In genomic region chr16:89701425-89702406, GRCh38 we compare ENCODE assay signal across 1 cellular context.
TF ChIP-seq lines count a peak whose summit lies in the region.

Gene SPATA2L (minus strand): TSS chr16:89701705. CDS start chr16:89701232, 473 bp downstream.

TF ChIP-seq in HepG2, 621 proteins besides CTCF, POLR2A, EP300 and RAD21 (continued from another document and continues in another):
- TF ChIP-seq, protein P1, sequence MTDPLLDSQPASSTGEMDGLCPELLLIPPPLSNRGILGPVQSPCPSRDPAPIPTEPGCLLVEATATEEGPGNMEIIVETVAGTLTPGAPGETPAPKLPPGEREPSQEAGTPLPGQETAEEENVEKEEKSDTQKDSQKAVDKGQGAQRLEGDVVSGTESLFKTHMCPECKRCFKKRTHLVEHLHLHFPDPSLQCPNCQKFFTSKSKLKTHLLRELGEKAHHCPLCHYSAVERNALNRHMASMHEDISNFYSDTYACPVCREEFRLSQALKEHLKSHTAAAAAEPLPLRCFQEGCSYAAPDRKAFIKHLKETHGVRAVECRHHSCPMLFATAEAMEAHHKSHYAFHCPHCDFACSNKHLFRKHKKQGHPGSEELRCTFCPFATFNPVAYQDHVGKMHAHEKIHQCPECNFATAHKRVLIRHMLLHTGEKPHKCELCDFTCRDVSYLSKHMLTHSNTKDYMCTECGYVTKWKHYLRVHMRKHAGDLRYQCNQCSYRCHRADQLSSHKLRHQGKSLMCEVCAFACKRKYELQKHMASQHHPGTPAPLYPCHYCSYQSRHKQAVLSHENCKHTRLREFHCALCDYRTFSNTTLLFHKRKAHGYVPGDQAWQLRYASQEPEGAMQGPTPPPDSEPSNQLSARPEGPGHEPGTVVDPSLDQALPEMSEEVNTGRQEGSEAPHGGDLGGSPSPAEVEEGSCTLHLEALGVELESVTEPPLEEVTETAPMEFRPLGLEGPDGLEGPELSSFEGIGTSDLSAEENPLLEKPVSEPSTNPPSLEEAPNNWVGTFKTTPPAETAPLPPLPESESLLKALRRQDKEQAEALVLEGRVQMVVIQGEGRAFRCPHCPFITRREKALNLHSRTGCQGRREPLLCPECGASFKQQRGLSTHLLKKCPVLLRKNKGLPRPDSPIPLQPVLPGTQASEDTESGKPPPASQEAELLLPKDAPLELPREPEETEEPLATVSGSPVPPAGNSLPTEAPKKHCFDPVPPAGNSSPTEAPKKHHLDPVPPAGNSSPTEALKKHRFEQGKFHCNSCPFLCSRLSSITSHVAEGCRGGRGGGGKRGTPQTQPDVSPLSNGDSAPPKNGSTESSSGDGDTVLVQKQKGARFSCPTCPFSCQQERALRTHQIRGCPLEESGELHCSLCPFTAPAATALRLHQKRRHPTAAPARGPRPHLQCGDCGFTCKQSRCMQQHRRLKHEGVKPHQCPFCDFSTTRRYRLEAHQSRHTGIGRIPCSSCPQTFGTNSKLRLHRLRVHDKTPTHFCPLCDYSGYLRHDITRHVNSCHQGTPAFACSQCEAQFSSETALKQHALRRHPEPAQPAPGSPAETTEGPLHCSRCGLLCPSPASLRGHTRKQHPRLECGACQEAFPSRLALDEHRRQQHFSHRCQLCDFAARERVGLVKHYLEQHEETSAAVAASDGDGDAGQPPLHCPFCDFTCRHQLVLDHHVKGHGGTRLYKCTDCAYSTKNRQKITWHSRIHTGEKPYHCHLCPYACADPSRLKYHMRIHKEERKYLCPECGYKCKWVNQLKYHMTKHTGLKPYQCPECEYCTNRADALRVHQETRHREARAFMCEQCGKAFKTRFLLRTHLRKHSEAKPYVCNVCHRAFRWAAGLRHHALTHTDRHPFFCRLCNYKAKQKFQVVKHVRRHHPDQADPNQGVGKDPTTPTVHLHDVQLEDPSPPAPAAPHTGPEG (CRISPR knock-in tag; IDR thresholded peaks at IDR 0.05): peak; percentile 93
- peak; percentile 48; the same call in 1 of the 2 replicates for TF ChIP-seq SRY (CRISPR knock-in tag; IDR thresholded peaks at IDR 0.05)
- peak; percentile 85 for TF ChIP-seq SP2 (CRISPR knock-in tag; IDR thresholded peaks at IDR 0.05)
- TF ChIP-seq REL (CRISPR knock-in tag; conservative IDR thresholded peaks at IDR 0.05): 0 out of 2 replicates have a peak, but pooled peaks have one; percentile 67
- no peak for TF ChIP-seq SIX1 (CRISPR knock-in tag; IDR thresholded peaks at IDR 0.05; ENCODE audit: borderline replicate concordance)
- TF ChIP-seq CEBPB (IDR thresholded peaks at IDR 0.05; ENCODE audit: borderline replicate concordance, low read depth, low read length): no peak
- TF ChIP-seq FIP1L1 (IDR thresholded peaks at IDR 0.05; ENCODE audit: borderline replicate concordance, insufficient read depth, low read depth, low read length): no peak
- TF ChIP-seq ZNF274 (CRISPR knock-in tag; IDR thresholded peaks at IDR 0.05): peak; percentile 63; the same call in 1 of the 2 replicates
- peak; percentile 3; the same call in 1 of the 2 replicates for TF ChIP-seq RXRB (CRISPR knock-in tag; IDR thresholded peaks at IDR 0.05; ENCODE audit: borderline replicate concordance)
- TF ChIP-seq RBFOX2 (IDR thresholded peaks at IDR 0.05; ENCODE audit: low read depth, low read length): peak; percentile 73
- peak; percentile 88 for TF ChIP-seq ZBTB2 (CRISPR knock-in tag; IDR thresholded peaks at IDR 0.05; ENCODE audit: low read depth)
- TF ChIP-seq, protein P2, sequence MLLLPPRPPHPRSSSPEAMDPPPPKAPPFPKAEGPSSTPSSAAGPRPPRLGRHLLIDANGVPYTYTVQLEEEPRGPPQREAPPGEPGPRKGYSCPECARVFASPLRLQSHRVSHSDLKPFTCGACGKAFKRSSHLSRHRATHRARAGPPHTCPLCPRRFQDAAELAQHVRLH (CRISPR knock-in tag; IDR thresholded peaks at IDR 0.05; ENCODE audit: borderline replicate concordance, low read depth): peak; percentile 83; the same call in 1 of the 2 replicates
- 0 out of 2 replicates have a peak, but pooled peaks have one; percentile 34 for TF ChIP-seq ZFYVE20 (CRISPR knock-in tag; IDR thresholded peaks at IDR 0.05; ENCODE audit: borderline replicate concordance, low read depth)
- TF ChIP-seq ZNF317 (CRISPR knock-in tag; IDR thresholded peaks at IDR 0.05): 0 out of 2 replicates have a peak, but pooled peaks have one; percentile 49
- no peak for TF ChIP-seq HHEX (CRISPR knock-in tag; IDR thresholded peaks at IDR 0.05)
- peak; percentile 78; the same call in 1 of the 2 replicates for TF ChIP-seq ZSCAN20 (CRISPR knock-in tag; IDR thresholded peaks at IDR 0.05; ENCODE audit: borderline replicate concordance)
- TF ChIP-seq ZNF501 (CRISPR knock-in tag; IDR thresholded peaks at IDR 0.05): peak; percentile 75
- no peak for TF ChIP-seq TEAD2 (CRISPR knock-in tag; IDR thresholded peaks at IDR 0.05)
- TF ChIP-seq ZNF574 (CRISPR knock-in tag; IDR thresholded peaks at IDR 0.05): peak; percentile 43; the same call in 1 of the 2 replicates
- peak; percentile 52; the same call in 1 of the 2 replicates for TF ChIP-seq SP5 (CRISPR knock-in tag; IDR thresholded peaks at IDR 0.05; ENCODE audit: borderline replicate concordance, low read depth)
- 0 out of 2 replicates have a peak, but pooled peaks have one; percentile 9 for TF ChIP-seq AHDC1 (CRISPR knock-in tag; IDR thresholded peaks at IDR 0.05; ENCODE audit: borderline replicate concordance)
- TF ChIP-seq KDM2A (CRISPR knock-in tag; IDR thresholded peaks at IDR 0.05; ENCODE audit: borderline replicate concordance, low read depth): peak; percentile 73
- TF ChIP-seq UBTF (CRISPR knock-in tag; IDR thresholded peaks at IDR 0.05): peak; percentile 74
- peak; percentile 83; the same call in 1 of the 2 replicates for TF ChIP-seq FOXC1 (CRISPR knock-in tag; IDR thresholded peaks at IDR 0.05; ENCODE audit: borderline replicate concordance)
- 0 out of 2 replicates have a peak, but pooled peaks have one; percentile 58 for TF ChIP-seq ZSCAN29 (CRISPR knock-in tag; conservative IDR thresholded peaks at IDR 0.05)
